Comparison of ENCODE assay signal across 1 cellular context in the genomic region with DNA sequence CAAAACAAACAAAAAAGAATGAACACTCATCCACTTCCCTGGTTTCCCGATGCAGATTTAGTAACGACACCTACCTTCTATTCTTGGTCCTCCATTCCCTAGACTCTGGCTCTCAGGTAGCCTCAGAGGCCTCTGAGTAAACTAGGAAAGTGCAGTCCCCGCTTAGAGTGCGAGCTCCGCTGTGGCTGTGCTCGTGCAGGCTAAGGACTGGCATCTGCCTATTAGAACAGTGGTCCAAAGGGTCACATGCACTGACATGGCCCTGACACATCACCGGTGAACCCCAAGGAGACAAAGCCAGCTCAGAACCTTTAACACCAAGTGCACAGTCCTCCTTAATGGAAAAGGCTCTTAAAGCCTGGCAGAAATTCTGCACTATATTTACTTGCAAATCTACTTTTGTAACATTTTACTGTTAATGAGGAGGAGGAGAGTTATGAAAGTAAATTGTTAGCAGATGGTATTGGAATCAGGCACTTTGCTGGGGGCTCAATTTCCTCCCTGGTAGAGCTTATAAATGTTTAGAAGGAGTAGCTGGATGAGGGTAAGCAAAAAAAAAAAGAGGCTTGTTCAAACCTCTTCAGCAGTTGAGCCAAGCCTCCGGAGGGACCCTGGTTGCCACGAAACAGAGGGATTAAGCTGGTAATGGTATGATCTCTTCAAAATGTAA.
TF ChIP-seq lines count a peak whose summit lies in the region.

No MANE protein-coding gene starts in this region.

TF ChIP-seq in WTC11, 78 proteins besides CTCF, POLR2A, EP300 and RAD21 (continued from another document):
- TF ChIP-seq, protein P1, sequence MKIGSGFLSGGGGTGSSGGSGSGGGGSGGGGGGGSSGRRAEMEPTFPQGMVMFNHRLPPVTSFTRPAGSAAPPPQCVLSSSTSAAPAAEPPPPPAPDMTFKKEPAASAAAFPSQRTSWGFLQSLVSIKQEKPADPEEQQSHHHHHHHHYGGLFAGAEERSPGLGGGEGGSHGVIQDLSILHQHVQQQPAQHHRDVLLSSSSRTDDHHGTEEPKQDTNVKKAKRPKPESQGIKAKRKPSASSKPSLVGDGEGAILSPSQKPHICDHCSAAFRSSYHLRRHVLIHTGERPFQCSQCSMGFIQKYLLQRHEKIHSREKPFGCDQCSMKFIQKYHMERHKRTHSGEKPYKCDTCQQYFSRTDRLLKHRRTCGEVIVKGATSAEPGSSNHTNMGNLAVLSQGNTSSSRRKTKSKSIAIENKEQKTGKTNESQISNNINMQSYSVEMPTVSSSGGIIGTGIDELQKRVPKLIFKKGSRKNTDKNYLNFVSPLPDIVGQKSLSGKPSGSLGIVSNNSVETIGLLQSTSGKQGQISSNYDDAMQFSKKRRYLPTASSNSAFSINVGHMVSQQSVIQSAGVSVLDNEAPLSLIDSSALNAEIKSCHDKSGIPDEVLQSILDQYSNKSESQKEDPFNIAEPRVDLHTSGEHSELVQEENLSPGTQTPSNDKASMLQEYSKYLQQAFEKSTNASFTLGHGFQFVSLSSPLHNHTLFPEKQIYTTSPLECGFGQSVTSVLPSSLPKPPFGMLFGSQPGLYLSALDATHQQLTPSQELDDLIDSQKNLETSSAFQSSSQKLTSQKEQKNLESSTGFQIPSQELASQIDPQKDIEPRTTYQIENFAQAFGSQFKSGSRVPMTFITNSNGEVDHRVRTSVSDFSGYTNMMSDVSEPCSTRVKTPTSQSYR (CRISPR knock-in tag; IDR thresholded peaks at IDR 0.05), result no peak
- TF ChIP-seq FOXP1 (CRISPR knock-in tag; IDR thresholded peaks at IDR 0.05; ENCODE audit: borderline replicate concordance), result no peak
TF ChIP-seq in WTC11: peak in this region for 0.
